ENCODE assay signal across 1 cellular context in genomic region chr10:52365547-52366432, GRCh38.
A peak's percentile ranks its signal among the peaks of the same experiment; 100 is the strongest.
TF ChIP-seq lines count a peak whose summit lies in the region.
"Not testable (repeated sequence)": the region's sequence is repeated elsewhere in the genome, so short reads cannot be mapped to it uniquely, and the experiment has no call there.

No MANE protein-coding gene starts in this region.

TF ChIP-seq in HepG2, 621 proteins besides CTCF, POLR2A, EP300 and RAD21 (continued from another document):
- TF ChIP-seq AKNA (CRISPR knock-in tag; IDR thresholded peaks at IDR 0.05; ENCODE audit: borderline replicate concordance) (0 out of 2 replicates have a peak, but pooled peaks have one; percentile 70), PRMT3 (CRISPR knock-in tag; IDR thresholded peaks at IDR 0.05; ENCODE audit: borderline replicate concordance, low read depth) (0 out of 2 replicates have a peak, but pooled peaks have one; percentile 12), ADNP (CRISPR knock-in tag; IDR thresholded peaks at IDR 0.05) (0 out of 2 replicates have a peak, but pooled peaks have one; percentile 13), HOXA5 (CRISPR knock-in tag; IDR thresholded peaks at IDR 0.05) (0 out of 2 replicates have a peak, but pooled peaks have one; percentile 57), FOXP4 (CRISPR knock-in tag; IDR thresholded peaks at IDR 0.05) (peak; percentile 93), SAP130 (CRISPR knock-in tag; IDR thresholded peaks at IDR 0.05; ENCODE audit: low read depth) (peak; percentile 67; the same call in 1 of the 2 replicates), MYC (CRISPR knock-in tag; IDR thresholded peaks at IDR 0.05; ENCODE audit: borderline replicate concordance) (peak; percentile 76; the same call in 1 of the 2 replicates), ZNF792 (CRISPR knock-in tag; IDR thresholded peaks at IDR 0.05) (peak; percentile 70; the same call in 1 of the 2 replicates), WIZ (CRISPR knock-in tag; IDR thresholded peaks at IDR 0.05) (peak; percentile 68), MED1 (CRISPR knock-in tag; IDR thresholded peaks at IDR 0.05) (peak; percentile 89), TRIM24 (CRISPR knock-in tag; IDR thresholded peaks at IDR 0.05) (peak; percentile 90), ZBTB14 (CRISPR knock-in tag; IDR thresholded peaks at IDR 0.05) (0 out of 2 replicates have a peak, but pooled peaks have one; percentile 49), CREM (IDR thresholded peaks at IDR 0.05) (peak; percentile 70; the same call in 1 of the 2 replicates), ZNF773 (CRISPR knock-in tag; IDR thresholded peaks at IDR 0.05; ENCODE audit: borderline replicate concordance) (0 out of 2 replicates have a peak, but pooled peaks have one; percentile 21), ZNF746 (CRISPR knock-in tag; IDR thresholded peaks at IDR 0.05) (peak; percentile 84; the same call in 1 of the 2 replicates), PITX1 (CRISPR knock-in tag; IDR thresholded peaks at IDR 0.05) (peak; percentile 90), ZNF563 (CRISPR knock-in tag; IDR thresholded peaks at IDR 0.05) (peak; percentile 56; the same call in 1 of the 2 replicates), ZNF574 (CRISPR knock-in tag; IDR thresholded peaks at IDR 0.05) (peak; percentile 80), ZNF614 (CRISPR knock-in tag; IDR thresholded peaks at IDR 0.05; ENCODE audit: borderline replicate concordance) (peak; percentile 73; the same call in 1 of the 2 replicates)
- not testable (repeated sequence) for TF ChIP-seq CREM (CRISPR knock-in tag; IDR thresholded peaks at IDR 0.05)
